In the genomic region with DNA sequence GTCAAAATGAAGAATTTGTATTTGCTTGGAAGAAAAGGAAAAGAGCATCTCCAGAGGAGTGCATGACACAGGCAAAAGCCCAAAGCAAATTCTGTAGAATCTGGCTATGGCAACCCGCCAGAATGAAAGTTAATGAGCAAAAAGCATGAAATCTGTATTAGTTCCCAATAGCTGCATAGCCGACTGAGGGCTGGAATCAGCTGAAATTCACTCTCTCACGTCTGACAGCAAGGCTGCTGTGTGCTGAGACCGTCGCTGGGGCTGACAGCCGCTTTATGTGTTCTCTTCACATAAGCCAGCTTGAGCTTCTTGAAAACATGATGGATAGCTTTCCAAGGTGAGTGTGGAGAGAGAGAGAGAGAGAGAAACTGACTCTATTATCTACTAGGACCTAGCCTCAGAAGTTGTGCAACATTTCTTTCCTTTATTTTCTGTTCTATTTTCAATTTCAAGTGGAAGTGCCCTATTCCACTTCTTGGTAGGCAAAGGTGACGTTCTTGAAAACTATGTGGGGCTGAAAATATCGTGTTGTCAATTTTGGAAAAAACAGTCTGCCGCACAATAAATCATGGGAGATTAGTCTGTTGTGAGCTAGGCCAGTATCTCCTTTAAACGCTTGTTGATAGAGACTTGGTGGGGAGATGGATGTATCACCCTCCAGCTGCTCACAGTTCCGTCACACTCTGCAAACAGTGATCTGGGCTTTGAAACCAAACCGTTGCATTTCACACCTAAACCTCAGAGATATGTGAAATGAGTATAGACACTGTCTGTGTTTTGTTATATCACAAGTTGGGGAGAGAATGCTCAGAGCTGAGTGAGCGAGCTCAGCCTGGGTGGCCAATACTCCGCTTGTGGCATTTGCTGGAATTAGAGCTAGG, we compare ENCODE assay signal across 8 cellular contexts.
DNase-seq lines count a peak whose midpoint lies in the region; ATAC-seq and TF ChIP-seq lines count a peak whose summit lies in the region.

No MANE protein-coding gene starts in this region.

- peak overlapping the region in 53 of 59 donors; percentile 1 to 55 (median 29) for H3K4me3 ChIP-seq in dorsolateral prefrontal cortex

- peak; percentile 56 for DNase-seq in NCI-H460 (ENCODE audit: extremely low read depth, low read depth)
- no peak for DNase-seq in dorsolateral prefrontal cortex
- peak; percentile 46 to 81 for DNase-seq in stimulated activated effector memory CD8-positive, alpha-beta T cell treated with anti-CD3 and anti-CD28 coated beads, Interleukin-12 subunit alpha, Interleukin-12 subunit beta, amount 100 ng/mL, for 72 hours (ENCODE audit: low spot score in 2 of 2)
- DNase-seq in DMS 273 treated with DMSO at 0.1 percent for 48 hours (lab: John Stamatoyannopoulos, UW), result no peak
- no peak for DNase-seq in DMS153 treated with DMSO at 0.1 percent for 48 hours (lab: John Stamatoyannopoulos, UW; ENCODE audit: unreplicated experiment)
- no peak for DNase-seq in NAMALWA (ENCODE audit: low spot score)

- peak overlapping the region in 21 of 59 donors; percentile 7 to 71 (median 34) for H3K27ac ChIP-seq in dorsolateral prefrontal cortex

- no peaks in the 10 kb centered on the region for H3K27me3 ChIP-seq in dorsolateral prefrontal cortex

- H3K9me3 Mint-ChIP-seq in stimulated activated effector memory CD8-positive, alpha-beta T cell treated with anti-CD3 and anti-CD28 coated beads, Interleukin-12 subunit alpha, Interleukin-12 subunit beta, amount 100 ng/mL, for 72 hours, result no peaks in the 10 kb centered on the region

- H3K36me3 Mint-ChIP-seq in stimulated activated effector memory CD8-positive, alpha-beta T cell treated with anti-CD3 and anti-CD28 coated beads, Interleukin-12 subunit alpha, Interleukin-12 subunit beta, amount 100 ng/mL, for 72 hours, result peaks cover 7% of the 10 kb centered on the region

- intact Hi-C loops in dorsolateral prefrontal cortex (cut with DNase I), result no loop called here

- peak; percentile 97 for ATAC-seq in GM18508 (IDR thresholded peaks at IDR 0.05; ENCODE audit: insufficient read depth, unreplicated experiment)
- ATAC-seq in GM21576 (IDR thresholded peaks at IDR 0.05; ENCODE audit: unreplicated experiment), result peak; percentile 95
- peak; percentile 97 for ATAC-seq in stimulated activated effector memory CD8-positive, alpha-beta T cell treated with anti-CD3 and anti-CD28 coated beads, Interleukin-12 subunit alpha, Interleukin-12 subunit beta, amount 100 ng/mL, for 72 hours

- H3K4me1 Mint-ChIP-seq in stimulated activated effector memory CD8-positive, alpha-beta T cell treated with anti-CD3 and anti-CD28 coated beads, Interleukin-12 subunit alpha, Interleukin-12 subunit beta, amount 100 ng/mL, for 72 hours, result peaks cover 32% of the 10 kb centered on the region

- TF ChIP-seq CTCF in dorsolateral prefrontal cortex (IDR thresholded peaks at IDR 0.05 in 54 of 56, conservative IDR thresholded peaks at IDR 0.05 in 2 of 56; ENCODE audit: low read depth in 1 of 56, partially characterized antibody in 56 of 56), result no peak

- peak overlapping the region; percentile 80 for H3K4me3 Mint-ChIP-seq in stimulated activated effector memory CD8-positive, alpha-beta T cell treated with anti-CD3 and anti-CD28 coated beads, Interleukin-12 subunit alpha, Interleukin-12 subunit beta, amount 100 ng/mL, for 72 hours

- H3K27ac Mint-ChIP-seq in stimulated activated effector memory CD8-positive, alpha-beta T cell treated with anti-CD3 and anti-CD28 coated beads, Interleukin-12 subunit alpha, Interleukin-12 subunit beta, amount 100 ng/mL, for 72 hours, result peak overlapping the region; percentile 87

Comparison
In these comparisons a context has a peak if more than half of its experiments do, and no peak if none do; other contexts are left out.
1. DNase-seq: peak in NCI-H460 (single experiment) and stimulated activated effector memory CD8-positive, alpha-beta T cell treated with anti-CD3 and anti-CD28 coated beads, Interleukin-12 subunit alpha, Interleukin-12 subunit beta, amount 100 ng/mL, for 72 hours (2 of 2); none in dorsolateral prefrontal cortex (0 of 10), DMS 273 treated with DMSO at 0.1 percent for 48 hours (single experiment), DMS153 treated with DMSO at 0.1 percent for 48 hours (single experiment) and NAMALWA (single experiment).
2. Peak in every context shown above with its lines, with median percentiles within 50 percentile points of each other: ATAC-seq.